1 cellular context compared by ENCODE assay signal in the genomic region with DNA sequence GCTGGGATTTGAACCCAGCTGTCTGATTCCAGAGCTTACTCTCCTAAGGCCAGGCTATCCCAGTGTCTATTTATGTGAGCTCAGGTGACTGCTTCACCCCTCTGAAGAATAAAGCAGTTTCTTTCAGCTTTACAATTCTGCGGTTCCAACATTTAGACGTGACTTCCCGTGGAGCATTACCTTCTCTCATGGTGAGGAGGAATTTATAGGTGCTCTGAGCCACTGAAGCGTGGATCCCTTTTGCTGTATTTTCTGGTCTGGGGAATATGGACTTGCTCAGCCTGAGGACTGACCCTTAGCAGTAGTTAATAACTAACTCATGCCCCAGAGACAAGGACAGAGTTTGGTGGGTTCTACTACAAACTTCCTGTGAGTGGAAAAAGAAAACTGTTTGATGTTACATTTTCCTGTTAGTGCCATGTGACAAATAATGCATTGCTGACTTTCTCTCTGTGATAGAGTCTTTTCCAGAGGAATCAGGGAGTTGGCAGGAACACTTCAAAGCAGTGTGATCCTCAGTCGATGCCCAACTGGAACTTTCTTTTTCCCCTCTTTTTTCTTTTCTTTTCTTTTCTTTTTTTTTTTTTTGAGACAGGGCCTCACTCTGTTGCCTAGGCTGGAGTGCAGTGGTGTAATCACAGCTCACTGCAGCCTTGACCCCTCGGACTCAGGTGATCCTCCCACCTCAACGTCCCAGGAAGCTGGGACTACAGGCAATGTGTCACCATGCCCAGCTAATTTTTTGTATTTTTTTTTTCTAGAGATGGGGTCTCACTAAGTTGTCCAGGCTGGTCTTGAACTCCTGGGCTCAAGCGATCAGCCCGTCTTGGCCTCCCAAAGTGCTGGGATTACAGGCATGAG.
A peak's percentile ranks its signal among the peaks of the same experiment; 100 is the strongest.
TF ChIP-seq lines count a peak whose summit lies in the region.

No MANE protein-coding gene starts in this region.

TF ChIP-seq in HepG2, 621 proteins besides CTCF, POLR2A, EP300 and RAD21 (continues in another document):
- TF ChIP-seq, protein P1, sequence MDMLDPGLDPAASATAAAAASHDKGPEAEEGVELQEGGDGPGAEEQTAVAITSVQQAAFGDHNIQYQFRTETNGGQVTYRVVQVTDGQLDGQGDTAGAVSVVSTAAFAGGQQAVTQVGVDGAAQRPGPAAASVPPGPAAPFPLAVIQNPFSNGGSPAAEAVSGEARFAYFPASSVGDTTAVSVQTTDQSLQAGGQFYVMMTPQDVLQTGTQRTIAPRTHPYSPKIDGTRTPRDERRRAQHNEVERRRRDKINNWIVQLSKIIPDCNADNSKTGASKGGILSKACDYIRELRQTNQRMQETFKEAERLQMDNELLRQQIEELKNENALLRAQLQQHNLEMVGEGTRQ (IDR thresholded peaks at IDR 0.05; ENCODE audit: low read depth, low read length): 0 out of 2 replicates have a peak, but pooled peaks have one; percentile 35
- TF ChIP-seq, protein P1 (CRISPR knock-in tag; IDR thresholded peaks at IDR 0.05; ENCODE audit: borderline replicate concordance): peak; percentile 80
- TF ChIP-seq ZKSCAN8 (CRISPR knock-in tag; IDR thresholded peaks at IDR 0.05; ENCODE audit: borderline replicate concordance) (peak; percentile 44; the same call in 1 of the 2 replicates), NFYC (CRISPR knock-in tag; IDR thresholded peaks at IDR 0.05) (0 out of 2 replicates have a peak, but pooled peaks have one; percentile 15), KDM6A (CRISPR knock-in tag; IDR thresholded peaks at IDR 0.05; ENCODE audit: low read depth) (peak; percentile 90; the same call in 1 of the 2 replicates), FOXA1 (IDR thresholded peaks at IDR 0.05) (0 out of 2 replicates have a peak, but pooled peaks have one; percentile 28), FOXA1 (CRISPR knock-in tag; IDR thresholded peaks at IDR 0.05) (peak; percentile 35; the same call in 1 of the 2 replicates), AHR (CRISPR knock-in tag; IDR thresholded peaks at IDR 0.05) (no peak), ZNF160 (CRISPR knock-in tag; IDR thresholded peaks at IDR 0.05) (no peak; the same call in 1 of the 2 replicates), NBN (conservative IDR thresholded peaks at IDR 0.05) (peak; percentile 71; the same call in 1 of the 2 replicates), FOXO1 (CRISPR knock-in tag; IDR thresholded peaks at IDR 0.05) (peak; percentile 55), IKZF1 (IDR thresholded peaks at IDR 0.05) (no peak), MED13 (CRISPR knock-in tag; IDR thresholded peaks at IDR 0.05) (0 out of 2 replicates have a peak, but pooled peaks have one; percentile 49), ZNF121 (CRISPR knock-in tag; IDR thresholded peaks at IDR 0.05) (peak; percentile 100), ZNF34 (CRISPR knock-in tag; IDR thresholded peaks at IDR 0.05; ENCODE audit: borderline replicate concordance) (peak; percentile 16; the same call in 1 of the 2 replicates), CREBL2 (CRISPR knock-in tag; IDR thresholded peaks at IDR 0.05; ENCODE audit: borderline replicate concordance) (no peak), ZC3H4 (CRISPR knock-in tag; IDR thresholded peaks at IDR 0.05; ENCODE audit: borderline replicate concordance) (no peak), FOXC1 (CRISPR knock-in tag; IDR thresholded peaks at IDR 0.05; ENCODE audit: borderline replicate concordance) (0 out of 2 replicates have a peak, but pooled peaks have one; percentile 39), XRCC5 (optimal IDR thresholded peaks at IDR 0.05; ENCODE audit: low read length) (peak; percentile 72), ATAD3A (CRISPR knock-in tag; IDR thresholded peaks at IDR 0.05) (no peak), ZNF614 (CRISPR knock-in tag; IDR thresholded peaks at IDR 0.05; ENCODE audit: borderline replicate concordance) (0 out of 2 replicates have a peak, but pooled peaks have one; percentile 13), RFXAP (CRISPR knock-in tag; IDR thresholded peaks at IDR 0.05; ENCODE audit: borderline replicate concordance) (peak; percentile 42; the same call in 1 of the 2 replicates), MXI1 (IDR thresholded peaks at IDR 0.05; ENCODE audit: borderline replicate concordance, low read depth, low read length) (peak; percentile 88; the same call in 1 of the 3 replicates), ZIK1 (CRISPR knock-in tag; IDR thresholded peaks at IDR 0.05; ENCODE audit: borderline replicate concordance, low read depth) (no peak; the same call in 1 of the 2 replicates)
- TF ChIP-seq, protein P2, sequence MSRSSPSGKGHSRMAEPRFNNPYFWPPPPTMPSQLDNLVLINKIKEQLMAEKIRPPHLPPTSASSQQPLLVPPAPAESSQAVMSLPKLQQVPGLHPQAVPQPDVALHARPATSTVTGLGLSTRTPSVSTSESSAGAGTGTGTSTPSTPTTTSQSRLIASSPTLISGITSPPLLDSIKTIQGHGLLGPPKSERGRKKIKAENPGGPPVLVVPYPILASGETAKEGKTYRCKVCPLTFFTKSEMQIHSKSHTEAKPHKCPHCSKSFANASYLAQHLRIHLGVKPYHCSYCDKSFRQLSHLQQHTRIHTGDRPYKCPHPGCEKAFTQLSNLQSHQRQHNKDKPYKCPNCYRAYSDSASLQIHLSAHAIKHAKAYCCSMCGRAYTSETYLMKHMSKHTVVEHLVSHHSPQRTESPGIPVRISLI (CRISPR knock-in tag; IDR thresholded peaks at IDR 0.05; ENCODE audit: borderline replicate concordance): peak; percentile 99
- TF ChIP-seq, protein P3, sequence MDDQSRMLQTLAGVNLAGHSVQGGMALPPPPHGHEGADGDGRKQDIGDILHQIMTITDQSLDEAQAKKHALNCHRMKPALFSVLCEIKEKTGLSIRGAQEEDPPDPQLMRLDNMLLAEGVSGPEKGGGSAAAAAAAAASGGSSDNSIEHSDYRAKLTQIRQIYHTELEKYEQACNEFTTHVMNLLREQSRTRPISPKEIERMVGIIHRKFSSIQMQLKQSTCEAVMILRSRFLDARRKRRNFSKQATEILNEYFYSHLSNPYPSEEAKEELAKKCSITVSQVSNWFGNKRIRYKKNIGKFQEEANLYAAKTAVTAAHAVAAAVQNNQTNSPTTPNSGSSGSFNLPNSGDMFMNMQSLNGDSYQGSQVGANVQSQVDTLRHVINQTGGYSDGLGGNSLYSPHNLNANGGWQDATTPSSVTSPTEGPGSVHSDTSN (CRISPR knock-in tag; IDR thresholded peaks at IDR 0.05; ENCODE audit: borderline replicate concordance): no peak
- TF ChIP-seq, protein P4, sequence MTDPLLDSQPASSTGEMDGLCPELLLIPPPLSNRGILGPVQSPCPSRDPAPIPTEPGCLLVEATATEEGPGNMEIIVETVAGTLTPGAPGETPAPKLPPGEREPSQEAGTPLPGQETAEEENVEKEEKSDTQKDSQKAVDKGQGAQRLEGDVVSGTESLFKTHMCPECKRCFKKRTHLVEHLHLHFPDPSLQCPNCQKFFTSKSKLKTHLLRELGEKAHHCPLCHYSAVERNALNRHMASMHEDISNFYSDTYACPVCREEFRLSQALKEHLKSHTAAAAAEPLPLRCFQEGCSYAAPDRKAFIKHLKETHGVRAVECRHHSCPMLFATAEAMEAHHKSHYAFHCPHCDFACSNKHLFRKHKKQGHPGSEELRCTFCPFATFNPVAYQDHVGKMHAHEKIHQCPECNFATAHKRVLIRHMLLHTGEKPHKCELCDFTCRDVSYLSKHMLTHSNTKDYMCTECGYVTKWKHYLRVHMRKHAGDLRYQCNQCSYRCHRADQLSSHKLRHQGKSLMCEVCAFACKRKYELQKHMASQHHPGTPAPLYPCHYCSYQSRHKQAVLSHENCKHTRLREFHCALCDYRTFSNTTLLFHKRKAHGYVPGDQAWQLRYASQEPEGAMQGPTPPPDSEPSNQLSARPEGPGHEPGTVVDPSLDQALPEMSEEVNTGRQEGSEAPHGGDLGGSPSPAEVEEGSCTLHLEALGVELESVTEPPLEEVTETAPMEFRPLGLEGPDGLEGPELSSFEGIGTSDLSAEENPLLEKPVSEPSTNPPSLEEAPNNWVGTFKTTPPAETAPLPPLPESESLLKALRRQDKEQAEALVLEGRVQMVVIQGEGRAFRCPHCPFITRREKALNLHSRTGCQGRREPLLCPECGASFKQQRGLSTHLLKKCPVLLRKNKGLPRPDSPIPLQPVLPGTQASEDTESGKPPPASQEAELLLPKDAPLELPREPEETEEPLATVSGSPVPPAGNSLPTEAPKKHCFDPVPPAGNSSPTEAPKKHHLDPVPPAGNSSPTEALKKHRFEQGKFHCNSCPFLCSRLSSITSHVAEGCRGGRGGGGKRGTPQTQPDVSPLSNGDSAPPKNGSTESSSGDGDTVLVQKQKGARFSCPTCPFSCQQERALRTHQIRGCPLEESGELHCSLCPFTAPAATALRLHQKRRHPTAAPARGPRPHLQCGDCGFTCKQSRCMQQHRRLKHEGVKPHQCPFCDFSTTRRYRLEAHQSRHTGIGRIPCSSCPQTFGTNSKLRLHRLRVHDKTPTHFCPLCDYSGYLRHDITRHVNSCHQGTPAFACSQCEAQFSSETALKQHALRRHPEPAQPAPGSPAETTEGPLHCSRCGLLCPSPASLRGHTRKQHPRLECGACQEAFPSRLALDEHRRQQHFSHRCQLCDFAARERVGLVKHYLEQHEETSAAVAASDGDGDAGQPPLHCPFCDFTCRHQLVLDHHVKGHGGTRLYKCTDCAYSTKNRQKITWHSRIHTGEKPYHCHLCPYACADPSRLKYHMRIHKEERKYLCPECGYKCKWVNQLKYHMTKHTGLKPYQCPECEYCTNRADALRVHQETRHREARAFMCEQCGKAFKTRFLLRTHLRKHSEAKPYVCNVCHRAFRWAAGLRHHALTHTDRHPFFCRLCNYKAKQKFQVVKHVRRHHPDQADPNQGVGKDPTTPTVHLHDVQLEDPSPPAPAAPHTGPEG (CRISPR knock-in tag; IDR thresholded peaks at IDR 0.05): peak; percentile 87
- TF ChIP-seq, protein P5, sequence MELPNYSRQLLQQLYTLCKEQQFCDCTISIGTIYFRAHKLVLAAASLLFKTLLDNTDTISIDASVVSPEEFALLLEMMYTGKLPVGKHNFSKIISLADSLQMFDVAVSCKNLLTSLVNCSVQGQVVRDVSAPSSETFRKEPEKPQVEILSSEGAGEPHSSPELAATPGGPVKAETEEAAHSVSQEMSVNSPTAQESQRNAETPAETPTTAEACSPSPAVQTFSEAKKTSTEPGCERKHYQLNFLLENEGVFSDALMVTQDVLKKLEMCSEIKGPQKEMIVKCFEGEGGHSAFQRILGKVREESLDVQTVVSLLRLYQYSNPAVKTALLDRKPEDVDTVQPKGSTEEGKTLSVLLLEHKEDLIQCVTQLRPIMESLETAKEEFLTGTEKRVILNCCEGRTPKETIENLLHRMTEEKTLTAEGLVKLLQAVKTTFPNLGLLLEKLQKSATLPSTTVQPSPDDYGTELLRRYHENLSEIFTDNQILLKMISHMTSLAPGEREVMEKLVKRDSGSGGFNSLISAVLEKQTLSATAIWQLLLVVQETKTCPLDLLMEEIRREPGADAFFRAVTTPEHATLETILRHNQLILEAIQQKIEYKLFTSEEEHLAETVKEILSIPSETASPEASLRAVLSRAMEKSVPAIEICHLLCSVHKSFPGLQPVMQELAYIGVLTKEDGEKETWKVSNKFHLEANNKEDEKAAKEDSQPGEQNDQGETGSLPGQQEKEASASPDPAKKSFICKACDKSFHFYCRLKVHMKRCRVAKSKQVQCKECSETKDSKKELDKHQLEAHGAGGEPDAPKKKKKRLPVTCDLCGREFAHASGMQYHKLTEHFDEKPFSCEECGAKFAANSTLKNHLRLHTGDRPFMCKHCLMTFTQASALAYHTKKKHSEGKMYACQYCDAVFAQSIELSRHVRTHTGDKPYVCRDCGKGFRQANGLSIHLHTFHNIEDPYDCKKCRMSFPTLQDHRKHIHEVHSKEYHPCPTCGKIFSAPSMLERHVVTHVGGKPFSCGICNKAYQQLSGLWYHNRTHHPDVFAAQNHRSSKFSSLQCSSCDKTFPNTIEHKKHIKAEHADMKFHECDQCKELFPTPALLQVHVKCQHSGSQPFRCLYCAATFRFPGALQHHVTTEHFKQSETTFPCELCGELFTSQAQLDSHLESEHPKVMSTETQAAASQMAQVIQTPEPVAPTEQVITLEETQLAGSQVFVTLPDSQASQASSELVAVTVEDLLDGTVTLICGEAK (IDR thresholded peaks at IDR 0.05): no peak
- TF ChIP-seq, protein P5 (CRISPR knock-in tag; IDR thresholded peaks at IDR 0.05): peak; percentile 77; the same call in 1 of the 2 replicates
- TF ChIP-seq, protein P6, sequence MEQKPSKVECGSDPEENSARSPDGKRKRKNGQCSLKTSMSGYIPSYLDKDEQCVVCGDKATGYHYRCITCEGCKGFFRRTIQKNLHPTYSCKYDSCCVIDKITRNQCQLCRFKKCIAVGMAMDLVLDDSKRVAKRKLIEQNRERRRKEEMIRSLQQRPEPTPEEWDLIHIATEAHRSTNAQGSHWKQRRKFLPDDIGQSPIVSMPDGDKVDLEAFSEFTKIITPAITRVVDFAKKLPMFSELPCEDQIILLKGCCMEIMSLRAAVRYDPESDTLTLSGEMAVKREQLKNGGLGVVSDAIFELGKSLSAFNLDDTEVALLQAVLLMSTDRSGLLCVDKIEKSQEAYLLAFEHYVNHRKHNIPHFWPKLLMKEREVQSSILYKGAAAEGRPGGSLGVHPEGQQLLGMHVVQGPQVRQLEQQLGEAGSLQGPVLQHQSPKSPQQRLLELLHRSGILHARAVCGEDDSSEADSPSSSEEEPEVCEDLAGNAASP (CRISPR knock-in tag; IDR thresholded peaks at IDR 0.05; ENCODE audit: borderline replicate concordance): peak; percentile 90; the same call in 1 of the 2 replicates
